Comparison of ENCODE assay signal across 8 cellular contexts in genomic region chr4:153222162-153222789, GRCh38. TPM values are rescaled to one million over a fixed set of nuclear protein-coding genes. Genes with fewer than 3 reads are reported as not detected.
DNase-seq lines count a peak whose midpoint lies in the region; ATAC-seq and TF ChIP-seq lines count a peak whose summit lies in the region.

No MANE protein-coding gene starts in this region.

- TF ChIP-seq CTCF in HL-60 (IDR thresholded peaks at IDR 0.05; ENCODE audit: insufficient read depth, low read length) (no peak), coronary artery (IDR thresholded peaks at IDR 0.05) (no peak)

- H3K27ac Mint-ChIP-seq in CD4-positive, CD25-positive, alpha-beta regulatory T cell, result peak overlapping the region; percentile 72 to 82 (median 76)

- H3K36me3 Mint-ChIP-seq in CD4-positive, CD25-positive, alpha-beta regulatory T cell, result no peaks in the 10 kb centered on the region

- H3K27me3 Mint-ChIP-seq in CD4-positive, CD25-positive, alpha-beta regulatory T cell, result peaks cover 39% of the 10 kb centered on the region

- H3K9me3 ChIP-seq in CD4-positive, CD25-positive, alpha-beta regulatory T cell (ENCODE audit: control insufficient read depth in 2 of 2, low read length in 2 of 2), result peaks cover 0 to 4% of the 10 kb centered on the region in 2 experiments

- no peaks in the 10 kb centered on the region for H3K36me3 ChIP-seq in CD4-positive, CD25-positive, alpha-beta regulatory T cell (ENCODE audit: control insufficient read depth, insufficient read depth, low read length)

- peak; percentile 46 to 58 for ATAC-seq in CD4-positive, CD25-positive, alpha-beta regulatory T cell (ENCODE audit: low read depth in 2 of 2)
- ATAC-seq in GM19372 (IDR thresholded peaks at IDR 0.05; ENCODE audit: low read depth, unreplicated experiment) (peak; percentile 9), HG03565 (IDR thresholded peaks at IDR 0.05; ENCODE audit: unreplicated experiment) (no peak)

- peak overlapping the region; percentile 84 to 92 (median 91) for H3K4me3 Mint-ChIP-seq in CD4-positive, CD25-positive, alpha-beta regulatory T cell

- no peak overlapping the region for H3K27ac ChIP-seq in CD4-positive, CD25-positive, alpha-beta regulatory T cell (ENCODE audit: insufficient read depth, low read length, poor library complexity, severe bottlenecking)
- H3K27ac ChIP-seq in HL-60 (replicated peaks), result no peak overlapping the region
- H3K27ac ChIP-seq in coronary artery, result peak overlapping the region; percentile 85 to 91

- H3K4me1 ChIP-seq in CD4-positive, CD25-positive, alpha-beta regulatory T cell (ENCODE audit: control insufficient read depth, insufficient read depth, low read length, poor library complexity, severe bottlenecking), result peaks cover 22% of the 10 kb centered on the region

- peak overlapping the region; percentile 67 for H3K4me3 ChIP-seq in CD4-positive, CD25-positive, alpha-beta regulatory T cell (ENCODE audit: low read depth, low read length)
- H3K4me3 ChIP-seq in HL-60 (replicated peaks; ENCODE audit: insufficient read depth, low read length) (peak overlapping the region; percentile 50), coronary artery (peak overlapping the region; percentile 82)

- DNase-seq in CD4-positive, CD25-positive, alpha-beta regulatory T cell, result peak in 2 of 3 donors; percentile 2 to 32
- DNase-seq in HL-60 (ENCODE audit: low read depth in 1 of 2, low spot score in 1 of 2), result no peak
- peak; percentile 56 for DNase-seq in T1000 (lab: John Stamatoyannopoulos, UW)
- DNase-seq in coronary artery (ENCODE audit: low spot score), result peak; percentile 78
- DNase-seq in kidney tubule cell (ENCODE audit: low spot score), result peak; percentile 79
- peak; percentile 30 to 38 for DNase-seq in stimulated activated CD4-positive, alpha-beta T cell treated with anti-CD3 and anti-CD28 coated beads, Interleukin-2, amount 100 ng/mL, for 24 hours

- peaks cover 0 to 2% (median 0%) of the 10 kb centered on the region in 7 donors for H3K9me3 Mint-ChIP-seq in CD4-positive, CD25-positive, alpha-beta regulatory T cell

- peaks cover 0 to 33% (median 18%) of the 10 kb centered on the region in 4 donors for H3K4me1 Mint-ChIP-seq in CD4-positive, CD25-positive, alpha-beta regulatory T cell

- H3K27me3 ChIP-seq in CD4-positive, CD25-positive, alpha-beta regulatory T cell (ENCODE audit: control insufficient read depth, insufficient read depth, low read length), result peaks cover 19% of the 10 kb centered on the region
- H3K27me3 ChIP-seq in HL-60 (ENCODE audit: insufficient read depth, poor library complexity, severe bottlenecking), result peaks cover 4% of the 10 kb centered on the region

RNA-seq across cellular contexts. Expression of gene TRIM2, which starts 18.0 kb away (rescaled TPM):
- total RNA-seq in CD4-positive, CD25-positive, alpha-beta regulatory T cell, result 3.8 TPM
- 1 to 10 TPM in 2 of 4 donors, under 1 TPM in 2; 0.56 to 1.1 (median 0.85) TPM for polyA plus RNA-seq in CD4-positive, CD25-positive, alpha-beta regulatory T cell

Comparison
In these comparisons a context has a peak if more than half of its experiments do, and no peak if none do; other contexts are left out.
1. DNase-seq: peak in CD4-positive, CD25-positive, alpha-beta regulatory T cell (2 of 3), T1000 (single experiment), coronary artery (single experiment), kidney tubule cell (single experiment) and stimulated activated CD4-positive, alpha-beta T cell treated with anti-CD3 and anti-CD28 coated beads, Interleukin-2, amount 100 ng/mL, for 24 hours (2 of 2); none in HL-60 (0 of 2).
2. H3K27ac ChIP-seq: peak in coronary artery (2 of 2); none in CD4-positive, CD25-positive, alpha-beta regulatory T cell (single experiment) and HL-60 (single experiment).
3. Peak in every context shown above with its lines, with median percentiles within 50 percentile points of each other: H3K4me3 ChIP-seq.